In the genomic region with DNA sequence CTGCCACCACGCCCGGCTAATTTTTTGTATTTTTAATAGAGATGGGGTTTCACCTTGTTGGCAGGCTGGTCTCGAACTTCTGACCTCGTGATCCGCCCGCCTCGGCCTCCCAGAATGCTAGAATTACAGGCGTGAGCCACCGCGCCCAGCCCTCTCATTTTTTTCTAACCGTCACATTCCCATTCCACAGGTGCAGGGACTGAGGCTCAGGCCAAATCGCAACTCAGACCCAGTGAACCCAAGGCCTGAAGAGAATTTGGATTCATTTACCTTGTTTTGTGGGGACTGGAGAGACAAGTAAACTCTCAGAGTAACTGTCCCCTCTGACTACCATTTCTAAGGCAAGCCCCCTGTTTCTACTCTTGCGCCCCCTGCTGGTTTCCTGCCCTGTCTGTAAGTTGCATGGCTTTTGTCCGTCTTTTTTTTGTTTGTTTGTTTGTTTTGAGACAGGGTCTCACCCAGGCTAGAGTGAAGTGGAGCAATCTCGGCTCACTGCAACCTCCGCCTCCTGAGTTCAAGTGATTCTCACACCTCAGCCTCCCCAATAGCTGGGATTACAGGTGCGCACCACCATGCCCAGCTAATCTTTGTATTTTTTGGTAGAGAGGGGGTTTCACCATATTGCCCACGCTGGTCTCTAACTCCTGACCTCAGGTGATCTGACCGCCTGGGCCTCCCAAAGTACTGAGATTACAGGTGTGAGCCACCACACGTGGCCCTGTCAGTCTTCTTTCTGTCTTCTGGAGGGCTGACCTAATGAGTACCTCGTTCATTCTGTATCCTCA, we compare ENCODE assay signal across 8 cellular contexts. TPM values are rescaled to one million over a fixed set of nuclear protein-coding genes. Genes with fewer than 3 reads are reported as not detected.
DNase-seq lines count a peak whose midpoint lies in the region; ATAC-seq and TF ChIP-seq lines count a peak whose summit lies in the region.

No MANE protein-coding gene starts in this region.

- ATAC-seq in HG03354 (IDR thresholded peaks at IDR 0.05; ENCODE audit: poor library complexity, severe bottlenecking, unreplicated experiment) (no peak), HG03159 (IDR thresholded peaks at IDR 0.05; ENCODE audit: unreplicated experiment) (no peak)

- DNase-seq in ELF-1 (ENCODE audit: low read depth, low spot score) (peak; percentile 81), MG63 (peak; percentile 39), cardiac fibroblast (ENCODE audit: low read depth in 2 of 2) (peak; percentile 79 to 80), lung microvascular endothelial cell (ENCODE audit: low read depth in 2 of 2) (peak; percentile 81 to 85)
- peak; percentile 78 for DNase-seq in activated CD4-positive, CD25-positive, alpha-beta regulatory T cell treated with anti-CD3 and anti-CD28 coated beads, Interleukin-2, amount 50 U/mL, for 72 hours
- DNase-seq in stimulated activated CD8-positive, alpha-beta memory T cell treated with anti-CD3 and anti-CD28 coated beads, Interleukin-7, amount 100 ng/mL, for 1 hour (ENCODE audit: low read depth in 2 of 2), result peak; percentile 34 to 72

- H3K4me3 ChIP-seq in MG63 (no peak overlapping the region), cardiac fibroblast (replicated peaks in 1 of 2; ENCODE audit: low read depth in 2 of 2, low read length in 2 of 2) (no peak overlapping the region)

- no peaks in the 10 kb centered on the region for H3K27me3 ChIP-seq in MG63

- TF ChIP-seq CTCF in cardiac fibroblast (IDR thresholded peaks at IDR 0.05; ENCODE audit: low read depth, low read length), result peak; percentile 88

- peaks cover 21% of the 10 kb centered on the region for H3K36me3 ChIP-seq in MG63

- H3K9me3 ChIP-seq in MG63, result no peaks in the 10 kb centered on the region

RNA-seq across cellular contexts. Expression of gene STRN4, which starts 2.3 kb away (rescaled TPM):
- 55.2 and 81.7 TPM in 2 replicates for total RNA-seq in MG63 (2014; rRNA removed; shearing (Covaris generic); ENCODE audit: low replicate concordance)
- 67.6 and 84.3 TPM in 2 replicates for total RNA-seq in lung microvascular endothelial cell

RNA-seq across cellular contexts. Expression of gene FKRP, which starts 2.7 kb away (rescaled TPM):
- 6.5 and 18.0 TPM in 2 replicates for total RNA-seq in MG63 (2014; rRNA removed; shearing (Covaris generic); ENCODE audit: low replicate concordance)
- 8.9 and 13.9 TPM in 2 replicates for total RNA-seq in lung microvascular endothelial cell

RNA-seq across cellular contexts. Expression of gene PRKD2, which starts 31.6 kb away (rescaled TPM):
- 8.6 and 20.4 TPM in 2 replicates for total RNA-seq in MG63 (2014; rRNA removed; shearing (Covaris generic); ENCODE audit: low replicate concordance)
- 28.1 and 30.6 TPM in 2 replicates for total RNA-seq in lung microvascular endothelial cell

RNA-seq across cellular contexts. Expression of gene SLC1A5, which starts 39.9 kb away (rescaled TPM):
- total RNA-seq in MG63 (2014; rRNA removed; shearing (Covaris generic); ENCODE audit: low replicate concordance), result 170 and 305 TPM in 2 replicates
- total RNA-seq in lung microvascular endothelial cell, result 19.0 and 34.9 TPM in 2 replicates
